1 cellular context compared by ENCODE assay signal in the genomic region with DNA sequence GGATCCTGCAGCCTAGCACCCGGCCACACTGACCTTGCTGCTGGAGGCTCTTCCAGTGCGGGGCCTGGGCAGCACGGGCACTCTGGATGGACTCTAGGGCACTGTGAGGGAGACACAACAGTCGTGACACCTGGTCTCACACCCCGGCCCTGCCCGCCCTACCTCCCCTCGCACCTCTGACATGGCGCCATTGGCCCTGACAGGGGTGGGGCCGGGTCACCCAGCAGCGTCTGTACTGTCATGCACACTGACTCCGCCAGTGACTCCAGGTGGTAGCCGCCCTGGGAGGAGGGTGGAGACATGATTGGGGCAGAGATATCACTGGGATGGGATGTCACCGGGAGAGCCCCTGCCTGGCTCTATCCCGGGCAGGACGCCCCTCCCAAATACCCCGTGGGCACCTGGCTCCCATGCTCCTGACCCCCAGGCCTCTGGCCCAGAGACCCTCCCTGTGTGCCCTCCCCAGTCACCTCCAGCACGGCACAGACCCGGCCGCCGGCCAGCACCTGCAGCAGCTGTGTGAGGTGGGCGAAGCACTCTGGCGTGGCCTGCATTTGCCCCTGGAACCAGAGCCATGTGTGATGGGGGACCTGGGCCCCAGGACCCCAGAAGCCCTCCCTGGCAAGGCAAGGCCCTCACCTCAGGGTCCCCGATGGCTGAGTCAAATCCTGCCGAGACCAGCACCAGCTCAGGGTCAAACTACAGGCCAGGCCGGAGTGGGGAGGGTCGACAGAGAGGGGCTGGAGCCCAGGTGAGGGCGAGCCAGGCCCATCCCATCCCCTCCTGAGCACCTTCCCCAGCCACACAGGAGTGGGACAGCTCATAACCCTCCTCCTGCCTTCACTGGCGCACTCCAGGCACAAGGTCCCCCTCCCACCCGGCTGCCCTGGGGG.
TF ChIP-seq lines count a peak whose summit lies in the region.

No MANE protein-coding gene starts in this region.

TF ChIP-seq in K562, 482 proteins besides CTCF, POLR2A, EP300 and RAD21:
- peak; percentile 20 for TF ChIP-seq PCBP1 (IDR thresholded peaks at IDR 0.05; ENCODE audit: low read depth, low read length, poor library complexity, severe bottlenecking)
- TF ChIP-seq PHTF2 (CRISPR knock-in tag; IDR thresholded peaks at IDR 0.05): no peak
- TF ChIP-seq, protein P1, sequence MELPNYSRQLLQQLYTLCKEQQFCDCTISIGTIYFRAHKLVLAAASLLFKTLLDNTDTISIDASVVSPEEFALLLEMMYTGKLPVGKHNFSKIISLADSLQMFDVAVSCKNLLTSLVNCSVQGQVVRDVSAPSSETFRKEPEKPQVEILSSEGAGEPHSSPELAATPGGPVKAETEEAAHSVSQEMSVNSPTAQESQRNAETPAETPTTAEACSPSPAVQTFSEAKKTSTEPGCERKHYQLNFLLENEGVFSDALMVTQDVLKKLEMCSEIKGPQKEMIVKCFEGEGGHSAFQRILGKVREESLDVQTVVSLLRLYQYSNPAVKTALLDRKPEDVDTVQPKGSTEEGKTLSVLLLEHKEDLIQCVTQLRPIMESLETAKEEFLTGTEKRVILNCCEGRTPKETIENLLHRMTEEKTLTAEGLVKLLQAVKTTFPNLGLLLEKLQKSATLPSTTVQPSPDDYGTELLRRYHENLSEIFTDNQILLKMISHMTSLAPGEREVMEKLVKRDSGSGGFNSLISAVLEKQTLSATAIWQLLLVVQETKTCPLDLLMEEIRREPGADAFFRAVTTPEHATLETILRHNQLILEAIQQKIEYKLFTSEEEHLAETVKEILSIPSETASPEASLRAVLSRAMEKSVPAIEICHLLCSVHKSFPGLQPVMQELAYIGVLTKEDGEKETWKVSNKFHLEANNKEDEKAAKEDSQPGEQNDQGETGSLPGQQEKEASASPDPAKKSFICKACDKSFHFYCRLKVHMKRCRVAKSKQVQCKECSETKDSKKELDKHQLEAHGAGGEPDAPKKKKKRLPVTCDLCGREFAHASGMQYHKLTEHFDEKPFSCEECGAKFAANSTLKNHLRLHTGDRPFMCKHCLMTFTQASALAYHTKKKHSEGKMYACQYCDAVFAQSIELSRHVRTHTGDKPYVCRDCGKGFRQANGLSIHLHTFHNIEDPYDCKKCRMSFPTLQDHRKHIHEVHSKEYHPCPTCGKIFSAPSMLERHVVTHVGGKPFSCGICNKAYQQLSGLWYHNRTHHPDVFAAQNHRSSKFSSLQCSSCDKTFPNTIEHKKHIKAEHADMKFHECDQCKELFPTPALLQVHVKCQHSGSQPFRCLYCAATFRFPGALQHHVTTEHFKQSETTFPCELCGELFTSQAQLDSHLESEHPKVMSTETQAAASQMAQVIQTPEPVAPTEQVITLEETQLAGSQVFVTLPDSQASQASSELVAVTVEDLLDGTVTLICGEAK (IDR thresholded peaks at IDR 0.05): no peak
- TF ChIP-seq, protein P1 (CRISPR knock-in tag; IDR thresholded peaks at IDR 0.05): no peak
- TF ChIP-seq ZNF197 (CRISPR knock-in tag; IDR thresholded peaks at IDR 0.05; ENCODE audit: low read depth): no peak
- no peak for TF ChIP-seq PHF21A (IDR thresholded peaks at IDR 0.05; ENCODE audit: borderline replicate concordance, low read depth)
- no peak for TF ChIP-seq JUNB (CRISPR knock-in tag; conservative IDR thresholded peaks at IDR 0.05)
- no peak for TF ChIP-seq ARID2 (IDR thresholded peaks at IDR 0.05)
- no peak for TF ChIP-seq SP2 (IDR thresholded peaks at IDR 0.05; ENCODE audit: extremely low read depth, low read depth, low read length, poor library complexity, severe bottlenecking)
- TF ChIP-seq ARID3A (IDR thresholded peaks at IDR 0.05; ENCODE audit: borderline replicate concordance, low read depth, low read length): no peak
- TF ChIP-seq BMI1 (IDR thresholded peaks at IDR 0.05; ENCODE audit: low read length): no peak
- peak; percentile 68 for TF ChIP-seq POLR2G (IDR thresholded peaks at IDR 0.05; ENCODE audit: low read depth, low read length)
- no peak for TF ChIP-seq ZNF175 (CRISPR knock-in tag; IDR thresholded peaks at IDR 0.05; ENCODE audit: low read depth)
- TF ChIP-seq FOXP4 (CRISPR knock-in tag; IDR thresholded peaks at IDR 0.05; ENCODE audit: borderline replicate concordance): no peak
- no peak for TF ChIP-seq FUS (optimal IDR thresholded peaks at IDR 0.05; ENCODE audit: low read depth, low read length)
- no peak for TF ChIP-seq ZNF277 (CRISPR knock-in tag; IDR thresholded peaks at IDR 0.05; ENCODE audit: borderline replicate concordance)
- no peak for TF ChIP-seq ZNF586 (CRISPR knock-in tag; conservative IDR thresholded peaks at IDR 0.05)
- no peak for TF ChIP-seq YBX1 (IDR thresholded peaks at IDR 0.05)
- TF ChIP-seq NONO (IDR thresholded peaks at IDR 0.05; ENCODE audit: low read depth in 2 of 2, low read length in 1 of 2): no peak
- TF ChIP-seq E2F1 (CRISPR knock-in tag; IDR thresholded peaks at IDR 0.05): no peak
- TF ChIP-seq ZNF212 (CRISPR knock-in tag; IDR thresholded peaks at IDR 0.05): no peak
- no peak for TF ChIP-seq HDAC2 (IDR thresholded peaks at IDR 0.05)
- no peak for TF ChIP-seq NR2C2 (CRISPR knock-in tag; IDR thresholded peaks at IDR 0.05)
- no peak for TF ChIP-seq NR2C2 (tag; IDR thresholded peaks at IDR 0.05)
- no peak for TF ChIP-seq KLF6 (CRISPR knock-in tag; IDR thresholded peaks at IDR 0.05; ENCODE audit: borderline replicate concordance)
- TF ChIP-seq NCOR1 (IDR thresholded peaks at IDR 0.05): no peak
- TF ChIP-seq RBFOX2 (IDR thresholded peaks at IDR 0.05; ENCODE audit: low read depth, low read length): peak; percentile 53
- TF ChIP-seq MAFK (IDR thresholded peaks at IDR 0.05; ENCODE audit: low read length): no peak
- TF ChIP-seq ETV5 (CRISPR knock-in tag; IDR thresholded peaks at IDR 0.05; ENCODE audit: low read depth): no peak
- TF ChIP-seq ZNF133 (CRISPR knock-in tag; IDR thresholded peaks at IDR 0.05): no peak
- TF ChIP-seq ATF1 (CRISPR knock-in tag; IDR thresholded peaks at IDR 0.05): no peak
- TF ChIP-seq ATF1 (tag; IDR thresholded peaks at IDR 0.05): no peak
- peak; percentile 49; the same call in 1 of the 2 replicates for TF ChIP-seq ZBTB33 (CRISPR knock-in tag; IDR thresholded peaks at IDR 0.05)
